Comparison of ENCODE assay signal across 26 cellular contexts in genomic region chr10:49632406-49633317, GRCh38. TPM values are rescaled to one million over a fixed set of nuclear protein-coding genes. Genes with fewer than 3 reads are reported as not detected.
DNase-seq lines count a peak whose midpoint lies in the region; ATAC-seq, FAIRE-seq and TF ChIP-seq lines count a peak whose summit lies in the region.
"Had no signal": no experiment of that assay in that cellular context is flagged by ENCODE, and none has a peak within 500 bp of the region (broad histone marks: within the 10 kb centered on the region; RNA-seq: fewer than 3 reads in every experiment).

No MANE protein-coding gene starts in this region.

- no peak overlapping the region for H3K4me3 Mint-ChIP-seq in WTC11
- H3K4me3 Mint-ChIP-seq: activated CD4-positive, alpha-beta memory T cell treated with anti-CD3 and anti-CD28 coated beads, Interleukin-2, amount 10 ng/mL, durations not matched to agents 7 days and 5 days; activated naive CD8-positive, alpha-beta T cell treated with anti-CD3 and anti-CD28 coated beads for 36 hours; CD4-positive, alpha-beta T cell; stimulated activated naive CD8-positive, alpha-beta T cell treated with anti-CD3 and anti-CD28 coated beads, Interleukin-15, Interleukin-2, amounts not matched to agents 100 ng/mL and 50 ng/mL, for 24 hours; T-cell had no signal

- no peak overlapping the region for H3K4me3 ChIP-seq in keratinocyte (ENCODE audit: control insufficient read depth in 2 of 3, extremely low read depth in 1 of 3, insufficient read depth in 2 of 3, low read depth in 1 of 3, low read length in 3 of 3)
- H3K4me3 ChIP-seq in upper lobe of left lung, result no peak overlapping the region
- H3K4me3 ChIP-seq: esophagus muscularis mucosa, heart left ventricle, right atrium auricular region, vagina had no signal

- no peaks in the 10 kb centered on the region for H3K36me3 Mint-ChIP-seq in WTC11
- H3K36me3 Mint-ChIP-seq: activated naive CD8-positive, alpha-beta T cell treated with anti-CD3 and anti-CD28 coated beads for 36 hours; T-cell had no signal

- H3K4me2 ChIP-seq in keratinocyte (ENCODE audit: control insufficient read depth, extremely low read depth, insufficient read depth, low read depth, low read length), result peak overlapping the region; percentile 39

- ATAC-seq in WTC11, result no peak
- ATAC-seq in upper lobe of left lung (ENCODE audit: low FRiP score in 2 of 2), result peak; percentile 4 to 11
- ATAC-seq in GM21381 (IDR thresholded peaks at IDR 0.05; ENCODE audit: unreplicated experiment), result no peak
- ATAC-seq: heart left ventricle, T-cell had no signal

- no peak overlapping the region for H3K27ac ChIP-seq in keratinocyte (ENCODE audit: control insufficient read depth, insufficient read depth, low read length)
- no peak overlapping the region for H3K27ac ChIP-seq in upper lobe of left lung
- H3K27ac ChIP-seq: esophagus muscularis mucosa, heart left ventricle, HL-60, right atrium auricular region, vagina, VCaP had no signal

- dilution Hi-C loops in keratinocyte (cut with MboI; ENCODE audit: extremely low pct_ligation_motif_present, low sequenced_read_pairs), result no loop called here

- no peak for TF ChIP-seq CTCF in WTC11 (IDR thresholded peaks at IDR 0.05)
- TF ChIP-seq CTCF in keratinocyte (optimal IDR thresholded peaks at IDR 0.05 in 1 of 3, IDR thresholded peaks at IDR 0.05 in 1 of 3, conservative IDR thresholded peaks at IDR 0.05 in 1 of 3; ENCODE audit: extremely low read depth in 1 of 3, insufficient read depth in 2 of 3, low read length in 3 of 3), result no peak
- no peak for TF ChIP-seq CTCF in upper lobe of left lung (IDR thresholded peaks at IDR 0.05)

- peak; percentile 73 for FAIRE-seq in keratinocyte (lab: Jason Lieb, UNC)
- FAIRE-seq: GM19239, islet of Langerhans had no signal

- H3K27me3 Mint-ChIP-seq in WTC11 (ENCODE audit: low read depth), result peaks cover 3% of the 10 kb centered on the region; the same call in 1 of the 2 replicates

- H3K9me3 ChIP-seq in keratinocyte (ENCODE audit: control insufficient read depth, low read depth, low read length) (no peaks in the 10 kb centered on the region), upper lobe of left lung (no peaks in the 10 kb centered on the region)
- H3K9me3 ChIP-seq: esophagus muscularis mucosa, heart left ventricle, right atrium auricular region, vagina had no signal

- TF ChIP-seq POLR2A in upper lobe of left lung (IDR thresholded peaks at IDR 0.05), result no peak

- no peak overlapping the region for H2AFZ ChIP-seq in keratinocyte (ENCODE audit: control insufficient read depth, low read length)

- peak; percentile 52 for DNase-seq in activated effector memory CD4-positive, alpha-beta T cell treated with anti-CD3 and anti-CD28 coated beads, Interleukin-2, amount 50 U/mL, for 16 hours
- no peak for DNase-seq in activated effector memory CD4-positive, alpha-beta T cell treated with Interleukin-2 at 50 U/mL for 16 hours
- DNase-seq in WTC11 (ENCODE audit: low spot score) (peak; percentile 6), keratinocyte (ENCODE audit: low read depth, low spot score) (peak; percentile 21), upper lobe of left lung (no peak), SIG-M5 (lab: John Stamatoyannopoulos, UW) (no peak), NCI-H510A (lab: John Stamatoyannopoulos, UW) (no peak)
- DNase-seq: activated CD4-positive, alpha-beta memory T cell treated with anti-CD3 and anti-CD28 coated beads, Interleukin-2, amount 10 ng/mL, durations not matched to agents 7 days and 5 days; activated naive CD8-positive, alpha-beta T cell treated with anti-CD3 and anti-CD28 coated beads for 36 hours; activated T-cell treated with anti-CD3 and anti-CD28 coated beads, Interleukin-2, amount 50 U/mL, for 48 hours; CD4-positive, alpha-beta T cell; midbrain; NCI-H1105; NCI-H774; T-cell had no signal

- H3K27me3 ChIP-seq in keratinocyte (ENCODE audit: control insufficient read depth, extremely low read depth, insufficient read depth, low read length) (peaks cover 7% of the 10 kb centered on the region), upper lobe of left lung (no peaks in the 10 kb centered on the region)
- H3K27me3 ChIP-seq: right atrium auricular region, vagina had no signal

- 56 to 66% methylated on average over 7 to 12 of the region's 12 CpGs for WGBS in upper lobe of left lung, 2 donors

- no peak overlapping the region for H3K9ac ChIP-seq in keratinocyte (ENCODE audit: control insufficient read depth, extremely low read depth, insufficient read depth, low read length)

- H3K9me1 ChIP-seq in keratinocyte (ENCODE audit: control insufficient read depth, extremely low read depth, insufficient read depth, low read length), result no peaks in the 10 kb centered on the region

- POLR2A ChIA-PET in WTC11 (lab: Charles Lee), result no interaction called here

- no peak overlapping the region for H3K27ac Mint-ChIP-seq in WTC11
- H3K27ac Mint-ChIP-seq: activated CD4-positive, alpha-beta memory T cell treated with anti-CD3 and anti-CD28 coated beads, Interleukin-2, amount 10 ng/mL, durations not matched to agents 7 days and 5 days; activated naive CD8-positive, alpha-beta T cell treated with anti-CD3 and anti-CD28 coated beads for 36 hours; CD4-positive, alpha-beta T cell; stimulated activated naive CD8-positive, alpha-beta T cell treated with anti-CD3 and anti-CD28 coated beads, Interleukin-15, Interleukin-2, amounts not matched to agents 100 ng/mL and 50 ng/mL, for 24 hours; T-cell had no signal

- peaks cover 10% of the 10 kb centered on the region for H3K4me1 ChIP-seq in keratinocyte (ENCODE audit: control insufficient read depth, extremely low read depth, insufficient read depth, low read length)
- no peaks in the 10 kb centered on the region for H3K4me1 ChIP-seq in upper lobe of left lung
- H3K4me1 ChIP-seq: esophagus muscularis mucosa, heart left ventricle, right atrium auricular region, vagina had no signal

- no peaks in the 10 kb centered on the region for H3K9me3 Mint-ChIP-seq in WTC11
- H3K9me3 Mint-ChIP-seq: activated CD4-positive, alpha-beta memory T cell treated with anti-CD3 and anti-CD28 coated beads, Interleukin-2, amount 10 ng/mL, durations not matched to agents 7 days and 5 days; activated naive CD8-positive, alpha-beta T cell treated with anti-CD3 and anti-CD28 coated beads for 36 hours; CD4-positive, alpha-beta T cell; stimulated activated naive CD8-positive, alpha-beta T cell treated with anti-CD3 and anti-CD28 coated beads, Interleukin-15, Interleukin-2, amounts not matched to agents 100 ng/mL and 50 ng/mL, for 24 hours; T-cell had no signal

- no peaks in the 10 kb centered on the region for H3K79me2 ChIP-seq in keratinocyte (ENCODE audit: control insufficient read depth, insufficient read depth, low read length)

- H3K36me3 ChIP-seq in keratinocyte (ENCODE audit: control insufficient read depth in 2 of 2, extremely low read depth in 1 of 2, insufficient read depth in 2 of 2, low read length in 2 of 2) (no peaks in the 10 kb centered on the region), upper lobe of left lung (no peaks in the 10 kb centered on the region)
- H3K36me3 ChIP-seq: esophagus muscularis mucosa, heart left ventricle, right atrium auricular region, vagina had no signal

- CTCF ChIA-PET in WTC11 (lab: Charles Lee), result interaction anchor here (0.9 kb wide), 1 partner anchor 39 kb away, joined by 3 read pairs; no protein-coding TSS in a partner anchor

- no peaks in the 10 kb centered on the region for H4K20me1 ChIP-seq in keratinocyte (ENCODE audit: control insufficient read depth, extremely low read depth, insufficient read depth, low read length)

- TF ChIP-seq EP300 in upper lobe of left lung (IDR thresholded peaks at IDR 0.05), result no peak

- no peaks in the 10 kb centered on the region for H3K4me1 Mint-ChIP-seq in WTC11
- H3K4me1 Mint-ChIP-seq: activated CD4-positive, alpha-beta memory T cell treated with anti-CD3 and anti-CD28 coated beads, Interleukin-2, amount 10 ng/mL, durations not matched to agents 7 days and 5 days; activated naive CD8-positive, alpha-beta T cell treated with anti-CD3 and anti-CD28 coated beads for 36 hours; T-cell had no signal

TF ChIP-seq in WTC11, 78 proteins besides CTCF, POLR2A, EP300 and RAD21 (continues in another document):
- no peak for TF ChIP-seq IRF1 (CRISPR knock-in tag; IDR thresholded peaks at IDR 0.05)

RNA-seq across cellular contexts. Expression of gene CHAT, which starts 18.8 kb away (rescaled TPM):
- total RNA-seq in WTC11 (2021) (not detected in 3 replicates), upper lobe of left lung (not detected)
- polyA plus RNA-seq in keratinocyte, result not detected in 3 replicates
- not detected for polyA plus RNA-seq in keratinocyte (2011; ENCODE audit: low read depth)
- not detected in 2 replicates for polyA plus RNA-seq in keratinocyte (2011; cell fraction: cytosol; rRNA removed)
- not detected in 2 replicates for polyA plus RNA-seq in keratinocyte (2011; cell fraction: nucleus; rRNA removed)
- not detected in 2 replicates for polyA plus RNA-seq in keratinocyte (2012; ENCODE audit: low replicate concordance)
- not detected in 3 replicates for polyA minus RNA-seq in keratinocyte
- not detected for polyA minus RNA-seq in keratinocyte (2011; cell fraction: cytosol; rRNA and poly(A)+ RNA removed)
- polyA minus RNA-seq in keratinocyte (2011; cell fraction: nucleus; rRNA and poly(A)+ RNA removed), result not detected in 2 replicates
- total RNA-seq: activated CD4-positive, alpha-beta memory T cell treated with anti-CD3 and anti-CD28 coated beads, Interleukin-2, amount 10 ng/mL, durations not matched to agents 7 days and 5 days; activated naive CD8-positive, alpha-beta T cell treated with anti-CD3 and anti-CD28 coated beads for 36 hours; CD4-positive, alpha-beta T cell; heart left ventricle; right atrium auricular region; RPMI7951; T-cell; vagina had no signal
- polyA plus RNA-seq: heart left ventricle had no signal

RNA-seq across cellular contexts. Expression of gene SLC18A3, which starts 22.6 kb away (rescaled TPM):
- 0.07 to 0.13 TPM (median 0.09 TPM) in 3 replicates for total RNA-seq in WTC11 (2021)
- polyA plus RNA-seq in keratinocyte, result not detected in 3 replicates
- polyA plus RNA-seq in keratinocyte (2011; ENCODE audit: low read depth), result not detected
- 0.05 TPM in 1 of 2 replicates, not detected in the other for polyA plus RNA-seq in keratinocyte (2011; cell fraction: cytosol; rRNA removed)
- not detected in 2 replicates for polyA plus RNA-seq in keratinocyte (2011; cell fraction: nucleus; rRNA removed)
- 0.23 TPM in 1 of 2 replicates, not detected in the other for polyA plus RNA-seq in keratinocyte (2012; ENCODE audit: low replicate concordance)
- not detected in 3 replicates for polyA minus RNA-seq in keratinocyte
- polyA minus RNA-seq in keratinocyte (2011; cell fraction: cytosol; rRNA and poly(A)+ RNA removed), result not detected
- not detected in 2 replicates for polyA minus RNA-seq in keratinocyte (2011; cell fraction: nucleus; rRNA and poly(A)+ RNA removed)
- not detected for total RNA-seq in upper lobe of left lung
- total RNA-seq: activated CD4-positive, alpha-beta memory T cell treated with anti-CD3 and anti-CD28 coated beads, Interleukin-2, amount 10 ng/mL, durations not matched to agents 7 days and 5 days; activated naive CD8-positive, alpha-beta T cell treated with anti-CD3 and anti-CD28 coated beads for 36 hours; CD4-positive, alpha-beta T cell; heart left ventricle; right atrium auricular region; RPMI7951; T-cell had no signal
- polyA plus RNA-seq: heart left ventricle had no signal

RNA-seq across cellular contexts. Expression of gene C10orf53, which starts 46.8 kb away (rescaled TPM):
- total RNA-seq in WTC11 (2021), result not detected in 3 replicates
- not detected in 3 replicates for polyA plus RNA-seq in keratinocyte
- polyA plus RNA-seq in keratinocyte (2011; ENCODE audit: low read depth), result not detected
- polyA plus RNA-seq in keratinocyte (2011; cell fraction: cytosol; rRNA removed), result not detected in 2 replicates
- not detected in 2 replicates for polyA plus RNA-seq in keratinocyte (2011; cell fraction: nucleus; rRNA removed)
- polyA plus RNA-seq in keratinocyte (2012; ENCODE audit: low replicate concordance), result not detected in 2 replicates
- polyA minus RNA-seq in keratinocyte, result not detected in 3 replicates
- polyA minus RNA-seq in keratinocyte (2011; cell fraction: cytosol; rRNA and poly(A)+ RNA removed), result not detected
- not detected in 2 replicates for polyA minus RNA-seq in keratinocyte (2011; cell fraction: nucleus; rRNA and poly(A)+ RNA removed)
- total RNA-seq in upper lobe of left lung, result not detected
- total RNA-seq: activated CD4-positive, alpha-beta memory T cell treated with anti-CD3 and anti-CD28 coated beads, Interleukin-2, amount 10 ng/mL, durations not matched to agents 7 days and 5 days; activated naive CD8-positive, alpha-beta T cell treated with anti-CD3 and anti-CD28 coated beads for 36 hours; CD4-positive, alpha-beta T cell; esophagus muscularis mucosa; heart left ventricle; right atrium auricular region; RPMI7951; T-cell; vagina had no signal
- polyA plus RNA-seq: heart left ventricle had no signal

Comparison
In these comparisons a context has a peak if more than half of its experiments do, and no peak if none do; other contexts are left out.
1. DNase-seq: peak in activated effector memory CD4-positive, alpha-beta T cell treated with anti-CD3 and anti-CD28 coated beads, Interleukin-2, amount 50 U/mL, for 16 hours (single experiment), WTC11 (single experiment) and keratinocyte (single experiment); none in activated effector memory CD4-positive, alpha-beta T cell treated with Interleukin-2 at 50 U/mL for 16 hours (single experiment), upper lobe of left lung (0 of 2), SIG-M5 (single experiment) and NCI-H510A (single experiment).
2. ATAC-seq: peak in upper lobe of left lung (2 of 2); none in WTC11 (single experiment) and GM21381 (single experiment).